Comparison of ENCODE assay signal across 1 cellular context in genomic region chr10:22699976-22700375, GRCh38.
TF ChIP-seq lines count a peak whose summit lies in the region.

No MANE protein-coding gene starts in this region.

TF ChIP-seq in K562, 482 proteins besides CTCF, POLR2A, EP300 and RAD21 (continued from another document):
- TF ChIP-seq, protein P1, sequence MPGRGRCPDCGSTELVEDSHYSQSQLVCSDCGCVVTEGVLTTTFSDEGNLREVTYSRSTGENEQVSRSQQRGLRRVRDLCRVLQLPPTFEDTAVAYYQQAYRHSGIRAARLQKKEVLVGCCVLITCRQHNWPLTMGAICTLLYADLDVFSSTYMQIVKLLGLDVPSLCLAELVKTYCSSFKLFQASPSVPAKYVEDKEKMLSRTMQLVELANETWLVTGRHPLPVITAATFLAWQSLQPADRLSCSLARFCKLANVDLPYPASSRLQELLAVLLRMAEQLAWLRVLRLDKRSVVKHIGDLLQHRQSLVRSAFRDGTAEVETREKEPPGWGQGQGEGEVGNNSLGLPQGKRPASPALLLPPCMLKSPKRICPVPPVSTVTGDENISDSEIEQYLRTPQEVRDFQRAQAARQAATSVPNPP (IDR thresholded peaks at IDR 0.05; ENCODE audit: borderline replicate concordance, insufficient read depth, insufficient read length) = no peak
- TF ChIP-seq ZNF395 (CRISPR knock-in tag; IDR thresholded peaks at IDR 0.05) = no peak
- no peak for TF ChIP-seq ZNF311 (CRISPR knock-in tag; IDR thresholded peaks at IDR 0.05)
- TF ChIP-seq DIDO1 (tag; IDR thresholded peaks at IDR 0.05; ENCODE audit: low read depth) = no peak
- TF ChIP-seq HMG20B (CRISPR knock-in tag; IDR thresholded peaks at IDR 0.05) = no peak
- no peak for TF ChIP-seq ZNF764 (CRISPR knock-in tag; IDR thresholded peaks at IDR 0.05; ENCODE audit: low read depth)
- TF ChIP-seq ZNF274 (IDR thresholded peaks at IDR 0.05; ENCODE audit: borderline replicate concordance, low read depth, low read length) = no peak
- TF ChIP-seq MGA (IDR thresholded peaks at IDR 0.05) = no peak
- no peak for TF ChIP-seq ZNF212 (CRISPR knock-in tag; IDR thresholded peaks at IDR 0.05)
- no peak for TF ChIP-seq ZNF785 (CRISPR knock-in tag; IDR thresholded peaks at IDR 0.05)
- TF ChIP-seq IRF1 (CRISPR knock-in tag; IDR thresholded peaks at IDR 0.05; ENCODE audit: borderline replicate concordance) = no peak
